ENCODE assay signal across 38 cellular contexts in the genomic region with DNA sequence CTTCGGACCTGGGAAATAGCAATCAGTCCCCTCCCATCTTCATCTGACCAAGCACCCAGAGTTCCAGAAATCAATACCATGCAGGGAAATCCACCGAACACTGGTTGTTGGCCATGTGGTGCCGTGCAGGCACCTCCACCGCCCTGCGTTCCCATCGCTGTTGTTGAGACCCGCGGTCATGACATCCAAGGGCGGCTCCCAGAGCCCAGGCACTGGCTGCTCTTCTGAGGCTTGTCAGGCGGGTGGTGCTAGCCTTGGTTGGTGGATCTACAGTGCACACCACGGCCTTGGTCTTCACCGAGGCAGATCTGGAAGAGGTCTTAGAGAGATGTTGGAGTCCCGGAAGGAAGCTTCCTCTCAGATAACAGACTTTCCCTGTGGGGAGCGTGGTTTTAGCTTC. TPM values are rescaled to one million over a fixed set of nuclear protein-coding genes. Genes with fewer than 3 reads are reported as not detected.
"Had no signal": no experiment of that assay in that cellular context is flagged by ENCODE, and none has a peak within 500 bp of the region (broad histone marks: within the 10 kb centered on the region; RNA-seq: fewer than 3 reads in every experiment).

No MANE protein-coding gene starts in this region.

- H3K4me3 Mint-ChIP-seq: activated B cell treated with CpG ODN at 0.5 μM for 24 hours; activated CD4-positive, alpha-beta memory T cell treated with anti-CD3 and anti-CD28 coated beads for 36 hours; activated CD4-positive, alpha-beta T cell treated with anti-CD3 and anti-CD28 coated beads, Interleukin-2, amount 10 ng/mL, durations not matched to agents 24 days and 14 days; activated CD8-positive, alpha-beta T cell treated with anti-CD3 and anti-CD28 coated beads for 36 hours; activated naive CD4-positive, alpha-beta T cell treated with anti-CD3 and anti-CD28 coated beads, Interleukin-2, amount 10 ng/mL, durations not matched to agents 7 days and 5 days; activated naive CD4-positive, alpha-beta T cell treated with anti-CD3 and anti-CD28 coated beads, Interleukin-2, amount 50 U/mL, for 24 hours; activated naive CD8-positive, alpha-beta T cell; activated naive CD8-positive, alpha-beta T cell treated with anti-CD3 and anti-CD28 coated beads, Interleukin-2, amount 10 ng/mL, durations not matched to agents 7 days and 5 days; activated naive CD8-positive, alpha-beta T cell treated with anti-CD3 and anti-CD28 coated beads, Interleukin-2, amount 50 U/mL, for 24 hours; T-helper 1 cell treated with Interleukin-12 subunit alpha and Interleukin-12 subunit beta and Interleukin-4 antibody, amounts not matched to agents 30 μg/mL and 1 μg/mL, for 36 hours; T-helper 2 cell treated with Interferon-gamma antibody and Interleukin-4, amounts not matched to agents 5 μg/mL and 100 μg/mL, for 36 hours had no signal

- H3K27me3 Mint-ChIP-seq: activated CD8-positive, alpha-beta T cell treated with anti-CD3 and anti-CD28 coated beads for 36 hours; activated naive CD4-positive, alpha-beta T cell treated with anti-CD3 and anti-CD28 coated beads, Interleukin-2, amount 10 ng/mL, durations not matched to agents 7 days and 5 days; activated naive CD4-positive, alpha-beta T cell treated with anti-CD3 and anti-CD28 coated beads, Interleukin-2, amount 50 U/mL, for 24 hours; activated naive CD8-positive, alpha-beta T cell; activated naive CD8-positive, alpha-beta T cell treated with anti-CD3 and anti-CD28 coated beads, Interleukin-2, amount 10 ng/mL, durations not matched to agents 7 days and 5 days; activated naive CD8-positive, alpha-beta T cell treated with anti-CD3 and anti-CD28 coated beads, Interleukin-2, amount 50 U/mL, for 24 hours had no signal

- H3K36me3 ChIP-seq: ascending aorta, brain microvascular endothelial cell, breast epithelium had no signal

- ATAC-seq: activated CD8-positive, alpha-beta T cell treated with anti-CD3 and anti-CD28 coated beads for 36 hours; activated naive CD8-positive, alpha-beta T cell treated with anti-CD3 and anti-CD28 coated beads, Interleukin-2, amount 50 U/mL, for 24 hours; body of pancreas had no signal

- H3K9me3 ChIP-seq: ascending aorta, body of pancreas, breast epithelium had no signal

- H3K4me1 Mint-ChIP-seq: activated B cell treated with CpG ODN at 0.5 μM for 24 hours; activated CD4-positive, alpha-beta T cell treated with anti-CD3 and anti-CD28 coated beads, Interleukin-2, amount 10 ng/mL, durations not matched to agents 24 days and 14 days; activated naive CD4-positive, alpha-beta T cell treated with anti-CD3 and anti-CD28 coated beads, Interleukin-2, amount 10 ng/mL, durations not matched to agents 7 days and 5 days; activated naive CD4-positive, alpha-beta T cell treated with anti-CD3 and anti-CD28 coated beads, Interleukin-2, amount 50 U/mL, for 24 hours; activated naive CD8-positive, alpha-beta T cell treated with anti-CD3 and anti-CD28 coated beads, Interleukin-2, amount 10 ng/mL, durations not matched to agents 7 days and 5 days; activated naive CD8-positive, alpha-beta T cell treated with anti-CD3 and anti-CD28 coated beads, Interleukin-2, amount 50 U/mL, for 24 hours had no signal

- H3K27me3 ChIP-seq: ascending aorta, body of pancreas, brain microvascular endothelial cell, breast epithelium had no signal

- H3K9me3 Mint-ChIP-seq: activated B cell treated with CpG ODN at 0.5 μM for 24 hours; activated CD4-positive, alpha-beta memory T cell treated with anti-CD3 and anti-CD28 coated beads for 36 hours; activated CD4-positive, alpha-beta T cell treated with anti-CD3 and anti-CD28 coated beads, Interleukin-2, amount 10 ng/mL, durations not matched to agents 24 days and 14 days; activated CD8-positive, alpha-beta T cell treated with anti-CD3 and anti-CD28 coated beads for 36 hours; activated naive CD4-positive, alpha-beta T cell treated with anti-CD3 and anti-CD28 coated beads, Interleukin-2, amount 10 ng/mL, durations not matched to agents 7 days and 5 days; activated naive CD4-positive, alpha-beta T cell treated with anti-CD3 and anti-CD28 coated beads, Interleukin-2, amount 50 U/mL, for 24 hours; activated naive CD8-positive, alpha-beta T cell treated with anti-CD3 and anti-CD28 coated beads, Interleukin-2, amount 10 ng/mL, durations not matched to agents 7 days and 5 days; activated naive CD8-positive, alpha-beta T cell treated with anti-CD3 and anti-CD28 coated beads, Interleukin-2, amount 50 U/mL, for 24 hours; activated T-helper 2 cell treated with anti-CD3 and anti-CD28 coated beads, Interferon-gamma antibody, Interleukin-2, Interleukin-4, amounts not matched to agents 10 μg/mL and 5 μg/mL and 100 μg/mL, durations not matched to agents 14 hours and 24 hours and 36 hours; T-helper 1 cell treated with Interleukin-12 subunit alpha and Interleukin-12 subunit beta and Interleukin-4 antibody, amounts not matched to agents 30 μg/mL and 1 μg/mL, for 36 hours; T-helper 2 cell treated with Interferon-gamma antibody and Interleukin-4, amounts not matched to agents 5 μg/mL and 100 μg/mL, for 36 hours had no signal

- H3K4me1 ChIP-seq: ascending aorta, breast epithelium had no signal

- DNase-seq: activated B cell treated with CpG ODN at 0.5 μM for 24 hours; activated CD4-positive, alpha-beta memory T cell treated with anti-CD3 and anti-CD28 coated beads for 36 hours; activated CD4-positive, alpha-beta T cell treated with anti-CD3 and anti-CD28 coated beads for 4 hours; activated CD4-positive, alpha-beta T cell treated with anti-CD3 and anti-CD28 coated beads, Interleukin-2, amount 10 ng/mL, durations not matched to agents 24 days and 14 days; activated CD4-positive, alpha-beta T cell treated with anti-CD3 and anti-CD28 coated beads, Interleukin-2, amount 50 U/mL, for 1 hour; activated CD4-positive, alpha-beta T cell treated with anti-CD3 and anti-CD28 coated beads, Interleukin-2, amount 50 U/mL, for 4 hours; activated CD4-positive, CD25-positive, alpha-beta regulatory T cell treated with anti-CD3 and anti-CD28 coated beads, Interleukin-2, amount 50 U/mL, for 72 hours; activated CD8-positive, alpha-beta memory T cell treated with anti-CD3 and anti-CD28 coated beads, Interleukin-2, amount 50 U/mL, for 4 hours; activated CD8-positive, alpha-beta T cell treated with anti-CD3 and anti-CD28 coated beads for 36 hours; activated gamma-delta T cell; activated naive CD4-positive, alpha-beta T cell treated with anti-CD3 and anti-CD28 coated beads, Interleukin-2, amount 10 ng/mL, durations not matched to agents 7 days and 5 days; activated naive CD4-positive, alpha-beta T cell treated with Interleukin-2 at 50 U/mL for 16 hours; activated naive CD8-positive, alpha-beta T cell treated with anti-CD3 and anti-CD28 coated beads, Interleukin-2, amount 10 ng/mL, durations not matched to agents 7 days and 5 days; activated naive CD8-positive, alpha-beta T cell treated with anti-CD3 and anti-CD28 coated beads, Interleukin-2, amount 50 U/mL, for 24 hours; activated T-cell treated with anti-CD3 and anti-CD28 coated beads for 4 hours; activated T-cell treated with anti-CD3 and anti-CD28 coated beads, Interleukin-2, amount 50 U/mL, for 1 hour; activated T-cell treated with anti-CD3 and anti-CD28 coated beads, Interleukin-2, amount 50 U/mL, for 48 hours; amygdala; anterior cingulate cortex; body of pancreas; brain microvascular endothelial cell; central memory CD4-positive, alpha-beta T cell; T-helper 1 cell; T-helper 2 cell; T-helper 9 cell had no signal

- H3K27ac Mint-ChIP-seq: activated B cell treated with CpG ODN at 0.5 μM for 24 hours; activated CD4-positive, alpha-beta memory T cell treated with anti-CD3 and anti-CD28 coated beads for 36 hours; activated CD4-positive, alpha-beta T cell treated with anti-CD3 and anti-CD28 coated beads, Interleukin-2, amount 10 ng/mL, durations not matched to agents 24 days and 14 days; activated CD8-positive, alpha-beta T cell treated with anti-CD3 and anti-CD28 coated beads for 36 hours; activated naive CD4-positive, alpha-beta T cell treated with anti-CD3 and anti-CD28 coated beads, Interleukin-2, amount 10 ng/mL, durations not matched to agents 7 days and 5 days; activated naive CD4-positive, alpha-beta T cell treated with anti-CD3 and anti-CD28 coated beads, Interleukin-2, amount 50 U/mL, for 24 hours; activated naive CD8-positive, alpha-beta T cell; activated naive CD8-positive, alpha-beta T cell treated with anti-CD3 and anti-CD28 coated beads, Interleukin-2, amount 10 ng/mL, durations not matched to agents 7 days and 5 days; activated naive CD8-positive, alpha-beta T cell treated with anti-CD3 and anti-CD28 coated beads, Interleukin-2, amount 50 U/mL, for 24 hours; activated T-helper 2 cell treated with anti-CD3 and anti-CD28 coated beads, Interferon-gamma antibody, Interleukin-2, Interleukin-4, amounts not matched to agents 10 μg/mL and 5 μg/mL and 100 μg/mL, durations not matched to agents 14 hours and 24 hours and 36 hours; T-helper 1 cell treated with Interleukin-12 subunit alpha and Interleukin-12 subunit beta and Interleukin-4 antibody, amounts not matched to agents 30 μg/mL and 1 μg/mL, for 36 hours; T-helper 2 cell treated with Interferon-gamma antibody and Interleukin-4, amounts not matched to agents 5 μg/mL and 100 μg/mL, for 36 hours had no signal

- H3K36me3 Mint-ChIP-seq: activated CD4-positive, alpha-beta memory T cell treated with anti-CD3 and anti-CD28 coated beads for 36 hours; activated naive CD4-positive, alpha-beta T cell treated with anti-CD3 and anti-CD28 coated beads, Interleukin-2, amount 10 ng/mL, durations not matched to agents 7 days and 5 days; activated naive CD4-positive, alpha-beta T cell treated with anti-CD3 and anti-CD28 coated beads, Interleukin-2, amount 50 U/mL, for 24 hours; activated naive CD8-positive, alpha-beta T cell; activated naive CD8-positive, alpha-beta T cell treated with anti-CD3 and anti-CD28 coated beads, Interleukin-2, amount 10 ng/mL, durations not matched to agents 7 days and 5 days had no signal

- H3K27ac ChIP-seq: ascending aorta, body of pancreas, brain microvascular endothelial cell, breast epithelium, VCaP had no signal

- FAIRE-seq: TTC549 had no signal

- H3K4me3 ChIP-seq: ascending aorta, body of pancreas, breast epithelium had no signal

RNA-seq across cellular contexts. Expression of a gene that starts 58.5 kb away (rescaled TPM):
- total RNA-seq: activated B cell treated with CpG ODN at 0.5 μM for 24 hours; activated CD4-positive, alpha-beta memory T cell treated with anti-CD3 and anti-CD28 coated beads for 36 hours; activated CD4-positive, alpha-beta T cell treated with anti-CD3 and anti-CD28 coated beads, Interleukin-2, amount 10 ng/mL, durations not matched to agents 24 days and 14 days; activated CD8-positive, alpha-beta memory T cell treated with anti-CD3 and anti-CD28 coated beads for 36 hours; activated CD8-positive, alpha-beta T cell treated with anti-CD3 and anti-CD28 coated beads for 36 hours; activated naive CD8-positive, alpha-beta T cell treated with anti-CD3 and anti-CD28 coated beads, Interleukin-2, amount 10 ng/mL, durations not matched to agents 7 days and 5 days; activated T-helper 2 cell treated with anti-CD3 and anti-CD28 coated beads, Interferon-gamma antibody, Interleukin-2, Interleukin-4, amounts not matched to agents 10 μg/mL and 5 μg/mL and 100 μg/mL, durations not matched to agents 14 hours and 24 hours and 36 hours; ascending aorta; body of pancreas; breast epithelium; cardiac septum; cerebellum had no signal
- polyA plus RNA-seq: adipose tissue had no signal
